In genomic region chr2:12219761-12220160, GRCh38 we compare ENCODE assay signal across 23 cellular contexts.
DNase-seq lines count a peak whose midpoint lies in the region; ATAC-seq, FAIRE-seq and TF ChIP-seq lines count a peak whose summit lies in the region.
"Had no signal": no experiment of that assay in that cellular context is flagged by ENCODE, and none has a peak within 500 bp of the region (broad histone marks: within the 10 kb centered on the region; RNA-seq: fewer than 3 reads in every experiment).

No MANE protein-coding gene starts in this region.

- dilution Hi-C loops in keratinocyte (cut with MboI; ENCODE audit: extremely low pct_ligation_motif_present, low sequenced_read_pairs) = no loop called here

- H3K4me2 ChIP-seq in keratinocyte (ENCODE audit: control insufficient read depth, extremely low read depth, insufficient read depth, low read depth, low read length) = no peak overlapping the region
- H3K4me2 ChIP-seq: BLaER1 treated with 17β-estradiol and CSF1 and Interleukin-3, amounts not matched to agents 10 nM and 100 nM; GM23338 had no signal

- DNase-seq in CD8-positive, alpha-beta T cell = no peak
- no peak for DNase-seq in effector memory CD8-positive, alpha-beta T cell
- DNase-seq in keratinocyte (ENCODE audit: low read depth, low spot score) (no peak), natural killer cell (no peak), NCI-H1105 treated with DMSO at 0.1 percent for 48 hours (lab: John Stamatoyannopoulos, UW) (no peak), CD1c-positive myeloid dendritic cell (ENCODE audit: extremely low spot score) (no peak), glutamatergic neuron (no peak)
- DNase-seq: AML-193, BE2C, Caco-2, DMS153, DND-41, H9 had no signal

- TF ChIP-seq CTCF in CD8-positive, alpha-beta T cell (IDR thresholded peaks at IDR 0.05) = no peak
- TF ChIP-seq CTCF in keratinocyte (optimal IDR thresholded peaks at IDR 0.05 in 1 of 3, IDR thresholded peaks at IDR 0.05 in 1 of 3, conservative IDR thresholded peaks at IDR 0.05 in 1 of 3; ENCODE audit: extremely low read depth in 1 of 3, insufficient read depth in 2 of 3, low read length in 3 of 3) (no peak), natural killer cell (IDR thresholded peaks at IDR 0.05) (no peak), glutamatergic neuron (IDR thresholded peaks at IDR 0.05; ENCODE audit: partially characterized antibody, unreplicated experiment) (no peak)

- CTCF ChIA-PET in CD8-positive, alpha-beta T cell (lab: Charles Lee) = interaction anchor here (0.9 kb wide), 1 partner anchor 19 kb away, joined by 4 read pairs; no protein-coding TSS in a partner anchor

- H3K79me2 ChIP-seq in keratinocyte (ENCODE audit: control insufficient read depth, insufficient read depth, low read length) = no peaks in the 10 kb centered on the region

- H3K9me3 Mint-ChIP-seq in CD8-positive, alpha-beta T cell = peaks cover 12% of the 10 kb centered on the region
- H3K9me3 Mint-ChIP-seq in effector memory CD8-positive, alpha-beta T cell = peaks cover 3 to 12% of the 10 kb centered on the region in 2 donors
- H3K9me3 Mint-ChIP-seq in natural killer cell = peaks cover 4 to 8% of the 10 kb centered on the region in 2 donors
- H3K9me3 Mint-ChIP-seq in glutamatergic neuron (ENCODE audit: unreplicated experiment) = peaks cover 5% of the 10 kb centered on the region

- H4K20me1 ChIP-seq in keratinocyte (ENCODE audit: control insufficient read depth, extremely low read depth, insufficient read depth, low read length) = no peaks in the 10 kb centered on the region
- H4K20me1 ChIP-seq: BLaER1 treated with 17β-estradiol and CSF1 and Interleukin-3, amounts not matched to agents 10 nM and 100 nM had no signal

- H3K9ac ChIP-seq in keratinocyte (ENCODE audit: control insufficient read depth, extremely low read depth, insufficient read depth, low read length) = no peak overlapping the region
- H3K9ac ChIP-seq: BLaER1 treated with 17β-estradiol and CSF1 and Interleukin-3, amounts not matched to agents 10 nM and 100 nM had no signal

- no peaks in the 10 kb centered on the region for H3K4me1 ChIP-seq in CD8-positive, alpha-beta T cell (ENCODE audit: insufficient read depth, low read length)
- no peaks in the 10 kb centered on the region for H3K4me1 ChIP-seq in keratinocyte (ENCODE audit: control insufficient read depth, extremely low read depth, insufficient read depth, low read length)
- H3K4me1 ChIP-seq: BE2C; BLaER1 treated with 17β-estradiol and CSF1 and Interleukin-3, amounts not matched to agents 10 nM and 100 nM; Caco-2 had no signal

- no peak overlapping the region for H2AFZ ChIP-seq in keratinocyte (ENCODE audit: control insufficient read depth, low read length)

- peaks cover 6% of the 10 kb centered on the region for H3K36me3 Mint-ChIP-seq in CD8-positive, alpha-beta T cell
- H3K36me3 Mint-ChIP-seq in effector memory CD8-positive, alpha-beta T cell (ENCODE audit: insufficient read depth) = no peaks in the 10 kb centered on the region
- H3K36me3 Mint-ChIP-seq in natural killer cell (peaks cover 16% of the 10 kb centered on the region), glutamatergic neuron (ENCODE audit: unreplicated experiment) (peaks cover 9% of the 10 kb centered on the region)
- H3K36me3 Mint-ChIP-seq: CD14-positive monocyte had no signal

- peaks cover 10% of the 10 kb centered on the region for H3K9me3 ChIP-seq in CD8-positive, alpha-beta T cell (ENCODE audit: low read length)
- peaks cover 2% of the 10 kb centered on the region for H3K9me3 ChIP-seq in keratinocyte (ENCODE audit: control insufficient read depth, low read depth, low read length)

- intact Hi-C loops in CD8-positive, alpha-beta T cell (cut with DNase I, micrococcal nuclease) = no loop called here
- intact Hi-C loops in natural killer cell (cut with micrococcal nuclease) = no loop called here

- H3K4me3 Mint-ChIP-seq in CD8-positive, alpha-beta T cell = no peak overlapping the region
- H3K4me3 Mint-ChIP-seq in effector memory CD8-positive, alpha-beta T cell = no peak overlapping the region
- H3K4me3 Mint-ChIP-seq in natural killer cell (no peak overlapping the region), glutamatergic neuron (ENCODE audit: unreplicated experiment) (no peak overlapping the region)
- H3K4me3 Mint-ChIP-seq: CD14-positive monocyte, GM23338, H9 had no signal

- no peak overlapping the region for H3K27ac Mint-ChIP-seq in CD8-positive, alpha-beta T cell
- H3K27ac Mint-ChIP-seq in effector memory CD8-positive, alpha-beta T cell = peak overlapping the region in 1 of 2 donors; percentile 35
- peak overlapping the region; percentile 24 to 33 for H3K27ac Mint-ChIP-seq in natural killer cell
- H3K27ac Mint-ChIP-seq in glutamatergic neuron (ENCODE audit: unreplicated experiment) = no peak overlapping the region
- H3K27ac Mint-ChIP-seq: CD14-positive monocyte; CD4-positive, alpha-beta memory T cell; GM23338; H9 had no signal

- no peaks in the 10 kb centered on the region for H3K36me3 ChIP-seq in CD8-positive, alpha-beta T cell (ENCODE audit: insufficient read depth, low read length)
- H3K36me3 ChIP-seq in keratinocyte (ENCODE audit: control insufficient read depth in 2 of 2, extremely low read depth in 1 of 2, insufficient read depth in 2 of 2, low read length in 2 of 2) = no peaks in the 10 kb centered on the region
- H3K36me3 ChIP-seq: BE2C had no signal

- H3K4me1 Mint-ChIP-seq in CD8-positive, alpha-beta T cell (ENCODE audit: low read depth) = peaks cover 5% of the 10 kb centered on the region
- H3K4me1 Mint-ChIP-seq in effector memory CD8-positive, alpha-beta T cell (ENCODE audit: low read depth in 2 of 2) = peaks cover 3 to 12% of the 10 kb centered on the region in 2 donors
- H3K4me1 Mint-ChIP-seq in natural killer cell = peaks cover 14 to 19% of the 10 kb centered on the region in 2 donors
- H3K4me1 Mint-ChIP-seq in glutamatergic neuron (ENCODE audit: low read depth, unreplicated experiment) = no peaks in the 10 kb centered on the region
- H3K4me1 Mint-ChIP-seq: CD14-positive monocyte; CD4-positive, alpha-beta memory T cell had no signal

- H3K9me1 ChIP-seq in keratinocyte (ENCODE audit: control insufficient read depth, extremely low read depth, insufficient read depth, low read length) = no peaks in the 10 kb centered on the region

- POLR2A ChIA-PET in CD8-positive, alpha-beta T cell (lab: Charles Lee) = no interaction called here

- H3K27me3 ChIP-seq in CD8-positive, alpha-beta T cell (ENCODE audit: insufficient read depth, low read length) = no peaks in the 10 kb centered on the region
- H3K27me3 ChIP-seq in keratinocyte (ENCODE audit: control insufficient read depth, extremely low read depth, insufficient read depth, low read length) = no peaks in the 10 kb centered on the region
- H3K27me3 ChIP-seq: BE2C; BLaER1 treated with 17β-estradiol and CSF1 and Interleukin-3, amounts not matched to agents 10 nM and 100 nM had no signal

- peak; percentile 17 for FAIRE-seq in keratinocyte (lab: Jason Lieb, UNC)
- FAIRE-seq: A204.1, G401.6, GM12892 had no signal

- H3K4me3 ChIP-seq in CD8-positive, alpha-beta T cell (ENCODE audit: low read depth, low read length) = no peak overlapping the region
- H3K4me3 ChIP-seq in keratinocyte (ENCODE audit: control insufficient read depth in 2 of 3, extremely low read depth in 1 of 3, insufficient read depth in 2 of 3, low read depth in 1 of 3, low read length in 3 of 3) = no peak overlapping the region
- H3K4me3 ChIP-seq: BLaER1 treated with 17β-estradiol and CSF1 and Interleukin-3, amounts not matched to agents 10 nM and 100 nM; GM23338 had no signal

- H3K27me3 Mint-ChIP-seq in CD8-positive, alpha-beta T cell (ENCODE audit: low read depth) = no peaks in the 10 kb centered on the region
- peaks cover 6 to 9% of the 10 kb centered on the region in 2 donors for H3K27me3 Mint-ChIP-seq in effector memory CD8-positive, alpha-beta T cell
- H3K27me3 Mint-ChIP-seq in natural killer cell (ENCODE audit: low read depth in 2 of 2) = peaks cover 6 to 14% of the 10 kb centered on the region in 2 donors
- H3K27me3 Mint-ChIP-seq in glutamatergic neuron (ENCODE audit: unreplicated experiment) = peaks cover 1% of the 10 kb centered on the region

- ATAC-seq in CD8-positive, alpha-beta T cell = peak; percentile 36
- peak; percentile 99 for ATAC-seq in effector memory CD8-positive, alpha-beta T cell (replicated peaks)
- ATAC-seq in natural killer cell (peak; percentile 76 to 96 (median 77)), esophagus mucosa (no peak)
- ATAC-seq: GM23338, HCT116 had no signal

- H3K27ac ChIP-seq in CD8-positive, alpha-beta T cell (ENCODE audit: low read depth, low read length) = no peak overlapping the region
- no peak overlapping the region for H3K27ac ChIP-seq in keratinocyte (ENCODE audit: control insufficient read depth, insufficient read depth, low read length)
- H3K27ac ChIP-seq: 22Rv1; BLaER1 treated with 17β-estradiol and CSF1 and Interleukin-3, amounts not matched to agents 10 nM and 100 nM had no signal

Comparison
In these comparisons a context has a peak if more than half of its experiments do, and no peak if none do; other contexts are left out.
1. H3K27ac Mint-ChIP-seq: peak in natural killer cell (2 of 2); none in CD8-positive, alpha-beta T cell (single experiment) and glutamatergic neuron (single experiment).